Comparison of ENCODE assay signal across 8 cellular contexts in the genomic region with DNA sequence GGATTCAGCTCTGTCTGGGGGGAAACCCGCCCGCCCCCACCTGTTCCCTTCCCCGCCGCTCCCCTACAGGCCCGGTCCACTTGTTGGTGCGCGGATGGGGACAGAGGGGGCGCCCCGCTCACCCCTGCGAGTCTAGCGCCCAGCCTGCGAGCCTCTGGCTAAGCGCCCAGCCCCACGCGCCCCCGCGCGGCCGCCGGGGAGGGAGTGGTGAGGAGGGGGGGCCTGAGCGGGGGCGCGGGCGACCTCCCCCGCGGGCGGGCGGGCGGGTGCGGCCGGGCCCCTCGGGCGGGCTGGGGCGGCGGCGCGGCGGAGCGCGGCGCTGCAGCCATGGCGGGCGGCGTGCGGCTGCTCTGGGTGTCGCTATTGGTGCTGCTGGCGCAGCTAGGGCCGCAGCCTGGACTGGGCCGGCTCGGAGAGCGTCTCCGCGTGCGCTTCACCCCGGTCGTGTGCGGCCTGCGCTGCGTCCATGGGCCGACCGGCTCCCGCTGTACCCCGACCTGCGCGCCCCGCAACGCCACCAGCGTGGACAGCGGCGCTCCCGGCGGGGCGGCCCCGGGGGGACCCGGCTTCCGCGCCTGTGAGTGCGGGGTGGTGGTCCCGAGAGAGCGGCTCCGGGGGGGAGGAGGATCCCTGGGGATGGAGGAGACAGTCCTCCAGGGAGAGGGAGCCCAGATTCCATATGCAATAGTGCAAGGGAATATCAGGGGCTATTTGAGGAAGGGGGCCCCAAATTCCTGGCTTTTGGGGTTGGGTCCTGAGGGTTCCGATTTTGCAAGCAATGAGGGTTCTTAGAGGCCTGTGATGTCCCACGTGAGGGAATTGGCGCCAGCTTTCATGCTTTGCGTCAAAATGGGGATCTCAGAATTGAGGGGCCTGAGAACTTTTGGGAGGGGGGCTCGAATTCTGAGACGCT. TPM values are rescaled to one million over a fixed set of nuclear protein-coding genes. Genes with fewer than 3 reads are reported as not detected.
A peak's percentile ranks its signal among the peaks of the same experiment; 100 is the strongest.
DNase-seq lines count a peak whose midpoint lies in the region; ATAC-seq and TF ChIP-seq lines count a peak whose summit lies in the region.

A gene with protein sequence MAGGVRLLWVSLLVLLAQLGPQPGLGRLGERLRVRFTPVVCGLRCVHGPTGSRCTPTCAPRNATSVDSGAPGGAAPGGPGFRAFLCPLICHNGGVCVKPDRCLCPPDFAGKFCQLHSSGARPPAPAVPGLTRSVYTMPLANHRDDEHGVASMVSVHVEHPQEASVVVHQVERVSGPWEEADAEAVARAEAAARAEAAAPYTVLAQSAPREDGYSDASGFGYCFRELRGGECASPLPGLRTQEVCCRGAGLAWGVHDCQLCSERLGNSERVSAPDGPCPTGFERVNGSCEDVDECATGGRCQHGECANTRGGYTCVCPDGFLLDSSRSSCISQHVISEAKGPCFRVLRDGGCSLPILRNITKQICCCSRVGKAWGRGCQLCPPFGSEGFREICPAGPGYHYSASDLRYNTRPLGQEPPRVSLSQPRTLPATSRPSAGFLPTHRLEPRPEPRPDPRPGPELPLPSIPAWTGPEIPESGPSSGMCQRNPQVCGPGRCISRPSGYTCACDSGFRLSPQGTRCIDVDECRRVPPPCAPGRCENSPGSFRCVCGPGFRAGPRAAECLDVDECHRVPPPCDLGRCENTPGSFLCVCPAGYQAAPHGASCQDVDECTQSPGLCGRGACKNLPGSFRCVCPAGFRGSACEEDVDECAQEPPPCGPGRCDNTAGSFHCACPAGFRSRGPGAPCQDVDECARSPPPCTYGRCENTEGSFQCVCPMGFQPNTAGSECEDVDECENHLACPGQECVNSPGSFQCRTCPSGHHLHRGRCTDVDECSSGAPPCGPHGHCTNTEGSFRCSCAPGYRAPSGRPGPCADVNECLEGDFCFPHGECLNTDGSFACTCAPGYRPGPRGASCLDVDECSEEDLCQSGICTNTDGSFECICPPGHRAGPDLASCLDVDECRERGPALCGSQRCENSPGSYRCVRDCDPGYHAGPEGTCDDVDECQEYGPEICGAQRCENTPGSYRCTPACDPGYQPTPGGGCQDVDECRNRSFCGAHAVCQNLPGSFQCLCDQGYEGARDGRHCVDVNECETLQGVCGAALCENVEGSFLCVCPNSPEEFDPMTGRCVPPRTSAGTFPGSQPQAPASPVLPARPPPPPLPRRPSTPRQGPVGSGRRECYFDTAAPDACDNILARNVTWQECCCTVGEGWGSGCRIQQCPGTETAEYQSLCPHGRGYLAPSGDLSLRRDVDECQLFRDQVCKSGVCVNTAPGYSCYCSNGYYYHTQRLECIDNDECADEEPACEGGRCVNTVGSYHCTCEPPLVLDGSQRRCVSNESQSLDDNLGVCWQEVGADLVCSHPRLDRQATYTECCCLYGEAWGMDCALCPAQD (N-terminal part only) (plus strand): TSS at position 309 of the 913 bp plus-strand sequence. CDS start 19 bp downstream, at position 328.

- H3K36me3 ChIP-seq in HUES6 (ENCODE audit: control insufficient read depth, insufficient read depth, low read length) = no peaks in the 10 kb centered on the region

- H3K9ac ChIP-seq in HUES6 (ENCODE audit: low read length) = no peak within 1 kb of the TSS

- DNase-seq in CD4-positive, alpha-beta T cell = peak in 1 of 10 experiments; percentile 35
- DNase-seq in activated T-helper 1 cell treated with anti-CD3 and anti-CD28 coated beads, Interleukin-12 subunit alpha, Interleukin-12 subunit beta, Interleukin-2, Interleukin-4 antibody, amounts not matched to agents 30 ng/mL and 10 ng/mL and 1 ng/mL, durations not matched to agents 14 hours and 24 hours and 36 hours (ENCODE audit: low spot score) = no peak
- no peak for DNase-seq in cardiac septum (ENCODE audit: low spot score)
- peak; percentile 87 for DNase-seq in posterior vena cava (ENCODE audit: low spot score)
- DNase-seq in NCI-H510A (lab: John Stamatoyannopoulos, UW) = no peak
- no peak for DNase-seq in SK-N-DZ (ENCODE audit: low spot score)

- no peak within 1 kb of the TSS for H3K27ac ChIP-seq in CD4-positive, alpha-beta T cell (ENCODE audit: low read depth, low read length)
- H3K27ac ChIP-seq in HUES6 (ENCODE audit: low read depth, low read length) = no peak within 1 kb of the TSS

- POLR2A ChIA-PET in CD4-positive, alpha-beta T cell (lab: Charles Lee) = interaction anchor here (0.6 kb wide), 1 partner anchor 53 kb away, joined by 3 read pairs; no protein-coding TSS in a partner anchor

- no peaks in the 10 kb centered on the region for H3K9me3 ChIP-seq in CD4-positive, alpha-beta T cell (ENCODE audit: control insufficient read depth, low read length)
- no peaks in the 10 kb centered on the region for H3K9me3 ChIP-seq in HUES6 (ENCODE audit: control insufficient read depth, insufficient read depth, low read depth, low read length)

- H3K27me3 ChIP-seq in CD4-positive, alpha-beta T cell (ENCODE audit: control insufficient read depth, insufficient read depth, low read length) = peaks cover 53% of the 10 kb centered on the region
- peaks cover 69% of the 10 kb centered on the region for H3K27me3 ChIP-seq in HUES6 (ENCODE audit: control insufficient read depth, insufficient read depth, low read length)

- H3K4me1 Mint-ChIP-seq in CD4-positive, alpha-beta T cell (ENCODE audit: low read depth) = peaks cover 75% of the 10 kb centered on the region
- H3K4me1 Mint-ChIP-seq in activated T-helper 1 cell treated with anti-CD3 and anti-CD28 coated beads, Interleukin-12 subunit alpha, Interleukin-12 subunit beta, Interleukin-2, Interleukin-4 antibody, amounts not matched to agents 30 ng/mL and 10 ng/mL and 1 ng/mL, durations not matched to agents 14 hours and 24 hours and 36 hours (ENCODE audit: low read depth) = peaks cover 63% of the 10 kb centered on the region

- no peak for TF ChIP-seq CTCF in CD4-positive, alpha-beta T cell (IDR thresholded peaks at IDR 0.05)

- peaks cover 47% of the 10 kb centered on the region for H3K4me1 ChIP-seq in HUES6 (ENCODE audit: control insufficient read depth, insufficient read depth, low read length)

- H3K36me3 Mint-ChIP-seq in CD4-positive, alpha-beta T cell (ENCODE audit: low read depth) = no peaks in the 10 kb centered on the region
- H3K36me3 Mint-ChIP-seq in activated T-helper 1 cell treated with anti-CD3 and anti-CD28 coated beads, Interleukin-12 subunit alpha, Interleukin-12 subunit beta, Interleukin-2, Interleukin-4 antibody, amounts not matched to agents 30 ng/mL and 10 ng/mL and 1 ng/mL, durations not matched to agents 14 hours and 24 hours and 36 hours (ENCODE audit: low read depth) = no peaks in the 10 kb centered on the region

- peak within 1 kb of the TSS; percentile 56 for H3K4me3 ChIP-seq in HUES6 (ENCODE audit: low read depth, low read length)

- H3K27ac Mint-ChIP-seq in CD4-positive, alpha-beta T cell = no peak within 1 kb of the TSS
- H3K27ac Mint-ChIP-seq in activated T-helper 1 cell treated with anti-CD3 and anti-CD28 coated beads, Interleukin-12 subunit alpha, Interleukin-12 subunit beta, Interleukin-2, Interleukin-4 antibody, amounts not matched to agents 30 ng/mL and 10 ng/mL and 1 ng/mL, durations not matched to agents 14 hours and 24 hours and 36 hours = peak within 1 kb of the TSS; percentile 76

- H3K9me3 Mint-ChIP-seq in CD4-positive, alpha-beta T cell = no peaks in the 10 kb centered on the region
- H3K9me3 Mint-ChIP-seq in activated T-helper 1 cell treated with anti-CD3 and anti-CD28 coated beads, Interleukin-12 subunit alpha, Interleukin-12 subunit beta, Interleukin-2, Interleukin-4 antibody, amounts not matched to agents 30 ng/mL and 10 ng/mL and 1 ng/mL, durations not matched to agents 14 hours and 24 hours and 36 hours = no peaks in the 10 kb centered on the region

- H3K27me3 Mint-ChIP-seq in CD4-positive, alpha-beta T cell = peaks cover 50% of the 10 kb centered on the region
- peaks cover 41% of the 10 kb centered on the region for H3K27me3 Mint-ChIP-seq in activated T-helper 1 cell treated with anti-CD3 and anti-CD28 coated beads, Interleukin-12 subunit alpha, Interleukin-12 subunit beta, Interleukin-2, Interleukin-4 antibody, amounts not matched to agents 30 ng/mL and 10 ng/mL and 1 ng/mL, durations not matched to agents 14 hours and 24 hours and 36 hours (ENCODE audit: insufficient read depth)

- CTCF ChIA-PET in CD4-positive, alpha-beta T cell (lab: Charles Lee) = interaction anchor here (0.6 to 3.9 kb wide), 5 partner anchors 9 to 181 kb away, joined by 3 to 37 read pairs (median 7); no protein-coding TSS in a partner anchor

- H3K4me3 Mint-ChIP-seq in CD4-positive, alpha-beta T cell = peak within 1 kb of the TSS; percentile 67
- peak within 1 kb of the TSS; percentile 65 for H3K4me3 Mint-ChIP-seq in activated T-helper 1 cell treated with anti-CD3 and anti-CD28 coated beads, Interleukin-12 subunit alpha, Interleukin-12 subunit beta, Interleukin-2, Interleukin-4 antibody, amounts not matched to agents 30 ng/mL and 10 ng/mL and 1 ng/mL, durations not matched to agents 14 hours and 24 hours and 36 hours

- intact Hi-C loops in CD4-positive, alpha-beta T cell (cut with DNase I, micrococcal nuclease) = loop anchor here (5.0 kb wide), 5 partner anchors 34 to 314 kb away; a partner anchor contains a TSS
- intact Hi-C loops in activated T-helper 1 cell treated with anti-CD3 and anti-CD28 coated beads, Interleukin-12 subunit alpha, Interleukin-12 subunit beta, Interleukin-2, Interleukin-4 antibody, amounts not matched to agents 30 ng/mL and 10 ng/mL and 1 ng/mL, durations not matched to agents 14 hours and 24 hours and 36 hours (cut with micrococcal nuclease) = loop anchor here (10.0 kb wide), 1 partner anchor 457 kb away; no protein-coding TSS in a partner anchor
- intact Hi-C loops in cardiac septum (cut with DNase I) (loop anchor here (2.0 to 5.0 kb wide), 5 partner anchors 31 to 299 kb away; a partner anchor contains a TSS), posterior vena cava (cut with DNase I) (no loop called here)

- no peak for ATAC-seq in CD4-positive, alpha-beta T cell (ENCODE audit: poor library complexity)
- ATAC-seq in GM19328 (IDR thresholded peaks at IDR 0.05; ENCODE audit: unreplicated experiment) = no peak

RNA-seq across cellular contexts. Expression of the gene that starts here (rescaled TPM):
- 100 to 1,000 TPM; 116 to 134 TPM for total RNA-seq in CD4-positive, alpha-beta T cell
- total RNA-seq in activated T-helper 1 cell treated with anti-CD3 and anti-CD28 coated beads, Interleukin-12 subunit alpha, Interleukin-12 subunit beta, Interleukin-2, Interleukin-4 antibody, amounts not matched to agents 30 ng/mL and 10 ng/mL and 1 ng/mL, durations not matched to agents 14 hours and 24 hours and 36 hours = 107 and 116 TPM in 2 replicates
- total RNA-seq in cardiac septum = 216 TPM
- total RNA-seq in posterior vena cava = 100 to 1,000 TPM; 200 to 265 TPM
- polyA plus RNA-seq in SK-N-DZ (2014; cell fraction: cytosol; rRNA removed) = 29.0 and 34.3 TPM in 2 replicates
- 273 and 335 TPM in 2 replicates for polyA plus RNA-seq in SK-N-DZ (2014; cell fraction: nucleus; rRNA removed)

Comparison
In these comparisons a context has a peak if more than half of its experiments do, and no peak if none do; other contexts are left out.
1. intact Hi-C loops: an anchor here in CD4-positive, alpha-beta T cell (5.0 kb wide), activated T-helper 1 cell treated with anti-CD3 and anti-CD28 coated beads, Interleukin-12 subunit alpha, Interleukin-12 subunit beta, Interleukin-2, Interleukin-4 antibody, amounts not matched to agents 30 ng/mL and 10 ng/mL and 1 ng/mL, durations not matched to agents 14 hours and 24 hours and 36 hours (10.0 kb wide) and cardiac septum (2.0 to 5.0 kb wide); none called in posterior vena cava.